Comparison of ENCODE assay signal across 1 cellular context in genomic region chr1:25821112-25821476, GRCh38.
TF ChIP-seq lines count a peak whose summit lies in the region.

No MANE protein-coding gene starts in this region.

TF ChIP-seq in K562, 482 proteins besides CTCF, POLR2A, EP300 and RAD21:
- TF ChIP-seq ZNF311 (CRISPR knock-in tag; IDR thresholded peaks at IDR 0.05) (no peak), HDAC6 (IDR thresholded peaks at IDR 0.05; ENCODE audit: low read depth, low read length) (no peak), HLTF (IDR thresholded peaks at IDR 0.05) (no peak), HNRNPL (IDR thresholded peaks at IDR 0.05; ENCODE audit: low read depth, low read length) (no peak), SNRNP70 (optimal IDR thresholded peaks at IDR 0.05; ENCODE audit: low read depth, low read length) (peak; percentile 11), SAP30 (IDR thresholded peaks at IDR 0.05; ENCODE audit: borderline replicate concordance, insufficient read depth, low read depth, low read length, poor library complexity, severe bottlenecking) (peak; percentile 29), SP1 (CRISPR knock-in tag; IDR thresholded peaks at IDR 0.05) (0 out of 2 replicates have a peak, but pooled peaks have one; percentile 26), MLLT1 (IDR thresholded peaks at IDR 0.05) (peak in 1 of 2 experiments; percentile 18; a peak in 1 of 4 replicates), HNRNPUL1 (IDR thresholded peaks at IDR 0.05; ENCODE audit: low read length) (0 out of 2 replicates have a peak, but pooled peaks have one; percentile 3), ZNF586 (CRISPR knock-in tag; conservative IDR thresholded peaks at IDR 0.05) (no peak), SREBF2 (CRISPR knock-in tag; IDR thresholded peaks at IDR 0.05) (0 out of 2 replicates have a peak, but pooled peaks have one; percentile 28), FOSL1 (tag; conservative IDR thresholded peaks at IDR 0.05) (no peak), PHB (CRISPR knock-in tag; IDR thresholded peaks at IDR 0.05) (0 out of 2 replicates have a peak, but pooled peaks have one; percentile 70), CBX3 (IDR thresholded peaks at IDR 0.05; ENCODE audit: borderline replicate concordance in 1 of 2, low read length in 2 of 2) (no peak), SPI1 (IDR thresholded peaks at IDR 0.05; ENCODE audit: borderline replicate concordance, low read depth, low read length) (peak; percentile 84), POLR2B (IDR thresholded peaks at IDR 0.05; ENCODE audit: low read depth, partially characterized antibody) (peak; percentile 15), PRMT5 (CRISPR knock-in tag; IDR thresholded peaks at IDR 0.05) (no peak), SUPT5H (IDR thresholded peaks at IDR 0.05) (0 out of 2 replicates have a peak, but pooled peaks have one; percentile 43), ETV1 (tag; conservative IDR thresholded peaks at IDR 0.05; ENCODE audit: low read depth) (no peak; the same call in 1 of the 2 replicates), NKRF (IDR thresholded peaks at IDR 0.05; ENCODE audit: borderline replicate concordance) (peak; percentile 10; the same call in 1 of the 2 replicates), BRCA1 (IDR thresholded peaks at IDR 0.05) (no peak), BRCA1 (CRISPR knock-in tag; IDR thresholded peaks at IDR 0.05) (peak; percentile 16; the same call in 1 of the 2 replicates), RBM15 (IDR thresholded peaks at IDR 0.05; ENCODE audit: insufficient read depth, low read length) (no peak), PHB2 (IDR thresholded peaks at IDR 0.05; ENCODE audit: low read depth) (peak; percentile 53; the same call in 1 of the 2 replicates), SMARCA5 (IDR thresholded peaks at IDR 0.05) (0 out of 2 replicates have a peak, but pooled peaks have one; percentile 8), CBFB (CRISPR knock-in tag; IDR thresholded peaks at IDR 0.05) (0 out of 2 replicates have a peak, but pooled peaks have one; percentile 14), KLF1 (tag; IDR thresholded peaks at IDR 0.05) (no peak), ELF2 (CRISPR knock-in tag; IDR thresholded peaks at IDR 0.05) (0 out of 2 replicates have a peak, but pooled peaks have one; percentile 18), ZC3H4 (CRISPR knock-in tag; IDR thresholded peaks at IDR 0.05; ENCODE audit: borderline replicate concordance) (no peak; the same call in 1 of the 2 replicates), LARP7 (IDR thresholded peaks at IDR 0.05) (no peak; the same call in 1 of the 2 replicates), PML (IDR thresholded peaks at IDR 0.05; ENCODE audit: low read length) (no peak)
- TF ChIP-seq, protein P1, sequence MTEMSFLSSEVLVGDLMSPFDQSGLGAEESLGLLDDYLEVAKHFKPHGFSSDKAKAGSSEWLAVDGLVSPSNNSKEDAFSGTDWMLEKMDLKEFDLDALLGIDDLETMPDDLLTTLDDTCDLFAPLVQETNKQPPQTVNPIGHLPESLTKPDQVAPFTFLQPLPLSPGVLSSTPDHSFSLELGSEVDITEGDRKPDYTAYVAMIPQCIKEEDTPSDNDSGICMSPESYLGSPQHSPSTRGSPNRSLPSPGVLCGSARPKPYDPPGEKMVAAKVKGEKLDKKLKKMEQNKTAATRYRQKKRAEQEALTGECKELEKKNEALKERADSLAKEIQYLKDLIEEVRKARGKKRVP (CRISPR knock-in tag; IDR thresholded peaks at IDR 0.05): no peak
- TF ChIP-seq, protein P2, sequence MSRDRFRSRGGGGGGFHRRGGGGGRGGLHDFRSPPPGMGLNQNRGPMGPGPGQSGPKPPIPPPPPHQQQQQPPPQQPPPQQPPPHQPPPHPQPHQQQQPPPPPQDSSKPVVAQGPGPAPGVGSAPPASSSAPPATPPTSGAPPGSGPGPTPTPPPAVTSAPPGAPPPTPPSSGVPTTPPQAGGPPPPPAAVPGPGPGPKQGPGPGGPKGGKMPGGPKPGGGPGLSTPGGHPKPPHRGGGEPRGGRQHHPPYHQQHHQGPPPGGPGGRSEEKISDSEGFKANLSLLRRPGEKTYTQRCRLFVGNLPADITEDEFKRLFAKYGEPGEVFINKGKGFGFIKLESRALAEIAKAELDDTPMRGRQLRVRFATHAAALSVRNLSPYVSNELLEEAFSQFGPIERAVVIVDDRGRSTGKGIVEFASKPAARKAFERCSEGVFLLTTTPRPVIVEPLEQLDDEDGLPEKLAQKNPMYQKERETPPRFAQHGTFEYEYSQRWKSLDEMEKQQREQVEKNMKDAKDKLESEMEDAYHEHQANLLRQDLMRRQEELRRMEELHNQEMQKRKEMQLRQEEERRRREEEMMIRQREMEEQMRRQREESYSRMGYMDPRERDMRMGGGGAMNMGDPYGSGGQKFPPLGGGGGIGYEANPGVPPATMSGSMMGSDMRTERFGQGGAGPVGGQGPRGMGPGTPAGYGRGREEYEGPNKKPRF (IDR thresholded peaks at IDR 0.05; ENCODE audit: low read depth, low read length): no peak
